Comparison of ENCODE assay signal across 1 cellular context in genomic region chr12:131720241-131720640, GRCh38.
TF ChIP-seq lines count a peak whose summit lies in the region.

No MANE protein-coding gene starts in this region.

TF ChIP-seq in WTC11, 78 proteins besides CTCF, POLR2A, EP300 and RAD21 (continued from another document):
- TF ChIP-seq ZNF532 (CRISPR knock-in tag; IDR thresholded peaks at IDR 0.05; ENCODE audit: borderline replicate concordance) (no peak), MYBL2 (CRISPR knock-in tag; IDR thresholded peaks at IDR 0.05) (no peak), NFATC4 (CRISPR knock-in tag; IDR thresholded peaks at IDR 0.05) (no peak), MAX (CRISPR knock-in tag; IDR thresholded peaks at IDR 0.05) (no peak), ZNF671 (CRISPR knock-in tag; IDR thresholded peaks at IDR 0.05) (no peak)
